ENCODE assay signal across 1 cellular context in genomic region chr4:123446791-123447474, GRCh38.
TF ChIP-seq lines count a peak whose summit lies in the region.

No MANE protein-coding gene starts in this region.

TF ChIP-seq in IMR-90, 13 proteins besides CTCF, POLR2A, EP300 and RAD21:
- TF ChIP-seq BHLHE40 (IDR thresholded peaks at IDR 0.05; ENCODE audit: low read depth, low read length): no peak
- TF ChIP-seq SMC3 (IDR thresholded peaks at IDR 0.05; ENCODE audit: low read depth, low read length): no peak
- TF ChIP-seq MXI1 (IDR thresholded peaks at IDR 0.05; ENCODE audit: borderline replicate concordance, low read depth, low read length): no peak
- no peak for TF ChIP-seq MAZ (IDR thresholded peaks at IDR 0.05; ENCODE audit: borderline replicate concordance, low read depth, low read length)
- no peak for TF ChIP-seq FOS (IDR thresholded peaks at IDR 0.05; ENCODE audit: low read depth, low read length)
- TF ChIP-seq RCOR1 (IDR thresholded peaks at IDR 0.05; ENCODE audit: insufficient replicate concordance, low read length): no peak
- TF ChIP-seq CHD1 (IDR thresholded peaks at IDR 0.05; ENCODE audit: low read depth, low read length): no peak
- TF ChIP-seq ELK1 (IDR thresholded peaks at IDR 0.05; ENCODE audit: borderline replicate concordance, low read depth, low read length): no peak
- no peak for TF ChIP-seq RFX5 (IDR thresholded peaks at IDR 0.05; ENCODE audit: low read depth, low read length)
- no peak for TF ChIP-seq NFE2L2 (IDR thresholded peaks at IDR 0.05; ENCODE audit: low read depth, low read length)
